8 cellular contexts compared by ENCODE assay signal in genomic region chr22:40036591-40037225, GRCh38. TPM values are rescaled to one million over a fixed set of nuclear protein-coding genes. Genes with fewer than 3 reads are reported as not detected.
A peak's percentile ranks its signal among the peaks of the same experiment; 100 is the strongest.
DNase-seq lines count a peak whose midpoint lies in the region; TF ChIP-seq lines count a peak whose summit lies in the region.

No MANE protein-coding gene starts in this region.

- H3K36me3 Mint-ChIP-seq in Caco-2 (ENCODE audit: insufficient read depth, unreplicated experiment) (peaks cover 7% of the 10 kb centered on the region), neural progenitor cell (no peaks in the 10 kb centered on the region)
- H3K36me3 Mint-ChIP-seq in activated T-helper 1 cell treated with anti-CD3 and anti-CD28 coated beads, Interleukin-12 subunit alpha, Interleukin-12 subunit beta, Interleukin-2, Interleukin-4 antibody, amounts not matched to agents 30 ng/mL and 10 ng/mL and 1 ng/mL, durations not matched to agents 14 hours and 24 hours and 36 hours (ENCODE audit: low read depth), result no peaks in the 10 kb centered on the region

- H3K27me3 ChIP-seq in Caco-2 (replicated peaks; ENCODE audit: control insufficient read depth, insufficient read depth, low read length), result no peaks in the 10 kb centered on the region
- H3K27me3 ChIP-seq in neural progenitor cell, result peaks cover 50% of the 10 kb centered on the region
- no peaks in the 10 kb centered on the region for H3K27me3 ChIP-seq in vagina

- TF ChIP-seq CTCF in Caco-2 (IDR thresholded peaks at IDR 0.05; ENCODE audit: insufficient read depth in 1 of 2, low read depth in 1 of 2, low read length in 1 of 2, severe bottlenecking in 1 of 2, unreplicated experiment in 1 of 2) (peak; percentile 80 to 87), OCI-LY7 (conservative IDR thresholded peaks at IDR 0.05; ENCODE audit: low read length) (peak; percentile 92), fibroblast of the aortic adventitia (IDR thresholded peaks at IDR 0.05; ENCODE audit: insufficient read depth, low read length) (peak; percentile 80), neural progenitor cell (IDR thresholded peaks at IDR 0.05) (peak; percentile 90), vagina (IDR thresholded peaks at IDR 0.05) (peak; percentile 24 to 39 (median 34))

- H4K20me1 ChIP-seq in OCI-LY7 (ENCODE audit: insufficient read depth, low read length), result no peaks in the 10 kb centered on the region
- H4K20me1 ChIP-seq in neural progenitor cell (ENCODE audit: low read depth), result no peaks in the 10 kb centered on the region

- POLR2A ChIA-PET in Caco-2 (lab: Charles Lee) (interaction anchor here (0.6 kb wide), 1 partner anchor 632 kb away, joined by 4 read pairs; no protein-coding TSS in a partner anchor), OCI-LY7 (lab: Charles Lee) (interaction anchor here (0.7 kb wide), 1 partner anchor 90 kb away, joined by 3 read pairs; no protein-coding TSS in a partner anchor)

- H3K4me2 ChIP-seq in OCI-LY7 (ENCODE audit: low read length) (no peak overlapping the region), neural progenitor cell (no peak overlapping the region)

- no peaks in the 10 kb centered on the region for H3K4me1 ChIP-seq in Caco-2
- peaks cover 3% of the 10 kb centered on the region for H3K4me1 ChIP-seq in OCI-LY7 (ENCODE audit: insufficient read depth, low read length, poor library complexity, severe bottlenecking)
- H3K4me1 ChIP-seq in neural progenitor cell, result no peaks in the 10 kb centered on the region
- H3K4me1 ChIP-seq in vagina, result peaks cover 22% of the 10 kb centered on the region

- no peaks in the 10 kb centered on the region for H3K9me3 Mint-ChIP-seq in Caco-2 (ENCODE audit: unreplicated experiment)
- no peaks in the 10 kb centered on the region for H3K9me3 Mint-ChIP-seq in activated T-helper 1 cell treated with anti-CD3 and anti-CD28 coated beads, Interleukin-12 subunit alpha, Interleukin-12 subunit beta, Interleukin-2, Interleukin-4 antibody, amounts not matched to agents 30 ng/mL and 10 ng/mL and 1 ng/mL, durations not matched to agents 14 hours and 24 hours and 36 hours
- H3K9me3 Mint-ChIP-seq in neural progenitor cell, result no peaks in the 10 kb centered on the region

- H3K4me3 Mint-ChIP-seq in Caco-2 (ENCODE audit: unreplicated experiment), result no peak overlapping the region
- no peak overlapping the region for H3K4me3 Mint-ChIP-seq in activated T-helper 1 cell treated with anti-CD3 and anti-CD28 coated beads, Interleukin-12 subunit alpha, Interleukin-12 subunit beta, Interleukin-2, Interleukin-4 antibody, amounts not matched to agents 30 ng/mL and 10 ng/mL and 1 ng/mL, durations not matched to agents 14 hours and 24 hours and 36 hours
- no peak overlapping the region for H3K4me3 Mint-ChIP-seq in neural progenitor cell

- TF ChIP-seq POLR2A in vagina (IDR thresholded peaks at IDR 0.05), result no peak

- CTCF ChIA-PET in Caco-2 (lab: Charles Lee) (interaction anchor here (0.6 to 1.9 kb wide), 11 partner anchors 12 to 508 kb away, joined by 3 to 13 read pairs (median 4); partner anchors contain the start of gene RPS19BP1), OCI-LY7 (lab: Charles Lee; ENCODE audit: unreplicated experiment) (interaction anchor here (0.6 kb wide), 1 partner anchor 94 kb away, joined by 3 read pairs; no protein-coding TSS in a partner anchor)

- no peak overlapping the region for H3K9ac ChIP-seq in neural progenitor cell

- H3K79me2 ChIP-seq in OCI-LY7 (ENCODE audit: insufficient read depth, low read depth, low read length), result no peaks in the 10 kb centered on the region
- no peaks in the 10 kb centered on the region for H3K79me2 ChIP-seq in neural progenitor cell (ENCODE audit: low read depth)

- DNase-seq in Caco-2, result peak; percentile 73 to 74
- peak; percentile 90 for DNase-seq in HuH-7 (ENCODE audit: low spot score)
- peak; percentile 85 for DNase-seq in OCI-LY7 (ENCODE audit: low spot score)
- peak; percentile 23 for DNase-seq in activated T-helper 1 cell treated with anti-CD3 and anti-CD28 coated beads, Interleukin-12 subunit alpha, Interleukin-12 subunit beta, Interleukin-2, Interleukin-4 antibody, amounts not matched to agents 30 ng/mL and 10 ng/mL and 1 ng/mL, durations not matched to agents 14 hours and 24 hours and 36 hours (ENCODE audit: low spot score)
- peak; percentile 73 for DNase-seq in fibroblast of the aortic adventitia (ENCODE audit: low read depth)
- DNase-seq in neural progenitor cell (ENCODE audit: low spot score), result peak; percentile 88
- no peak for DNase-seq in vagina (ENCODE audit: extremely low spot score in 2 of 2)
- DNase-seq in DMS153 (lab: John Stamatoyannopoulos, UW), result no peak

- intact Hi-C loops in Caco-2 (cut with micrococcal nuclease; ENCODE audit: unreplicated experiment), result loop anchor here (2.0 kb wide), 1 partner anchor 502 kb away; no protein-coding TSS in a partner anchor
- intact Hi-C loops in OCI-LY7 (cut with micrococcal nuclease; ENCODE audit: unreplicated experiment), result loop anchor here (1.0 to 5.0 kb wide), 2 partner anchors 502 to 861 kb away; no protein-coding TSS in a partner anchor
- intact Hi-C loops in activated T-helper 1 cell treated with anti-CD3 and anti-CD28 coated beads, Interleukin-12 subunit alpha, Interleukin-12 subunit beta, Interleukin-2, Interleukin-4 antibody, amounts not matched to agents 30 ng/mL and 10 ng/mL and 1 ng/mL, durations not matched to agents 14 hours and 24 hours and 36 hours (cut with micrococcal nuclease), result loop anchor here (1.0 to 10.0 kb wide), 4 partner anchors 414 to 692 kb away; partner anchors contain the start of gene SYNGR1
- intact Hi-C loops in vagina (cut with DNase I), result no loop called here

- H3K9me2 ChIP-seq in OCI-LY7 (ENCODE audit: insufficient read depth, low read length), result no peaks in the 10 kb centered on the region

- H3K27ac ChIP-seq in OCI-LY7 (ENCODE audit: low read depth, low read length, poor library complexity, severe bottlenecking) (no peak overlapping the region), neural progenitor cell (no peak overlapping the region), vagina (no peak overlapping the region)

- H3K4me1 Mint-ChIP-seq in Caco-2 (ENCODE audit: low read depth, unreplicated experiment) (peaks cover 11% of the 10 kb centered on the region), neural progenitor cell (peaks cover 4% of the 10 kb centered on the region)
- no peaks in the 10 kb centered on the region for H3K4me1 Mint-ChIP-seq in activated T-helper 1 cell treated with anti-CD3 and anti-CD28 coated beads, Interleukin-12 subunit alpha, Interleukin-12 subunit beta, Interleukin-2, Interleukin-4 antibody, amounts not matched to agents 30 ng/mL and 10 ng/mL and 1 ng/mL, durations not matched to agents 14 hours and 24 hours and 36 hours (ENCODE audit: low read depth)

- H3K36me3 ChIP-seq in Caco-2 (ENCODE audit: control insufficient read depth, insufficient read depth, low read length), result no peaks in the 10 kb centered on the region
- no peaks in the 10 kb centered on the region for H3K36me3 ChIP-seq in OCI-LY7 (ENCODE audit: insufficient read depth, low read length)
- H3K36me3 ChIP-seq in neural progenitor cell, result no peaks in the 10 kb centered on the region
- no peaks in the 10 kb centered on the region for H3K36me3 ChIP-seq in vagina

- no peaks in the 10 kb centered on the region for H3F3A ChIP-seq in neural progenitor cell (ENCODE audit: low read depth)

- BruUV-seq in Caco-2 (replicated peaks; lab: Mats Ljungman, UMichigan) (no TSS peak), OCI-LY7 (replicated peaks; lab: Mats Ljungman, UMichigan) (no TSS peak)

- H3K9me3 ChIP-seq in Caco-2, result no peaks in the 10 kb centered on the region
- no peaks in the 10 kb centered on the region for H3K9me3 ChIP-seq in OCI-LY7 (ENCODE audit: low read length)
- H3K9me3 ChIP-seq in neural progenitor cell (ENCODE audit: low read depth), result no peaks in the 10 kb centered on the region
- H3K9me3 ChIP-seq in vagina, result no peaks in the 10 kb centered on the region

- H3K27ac Mint-ChIP-seq in Caco-2 (ENCODE audit: unreplicated experiment), result no peak overlapping the region
- no peak overlapping the region for H3K27ac Mint-ChIP-seq in activated T-helper 1 cell treated with anti-CD3 and anti-CD28 coated beads, Interleukin-12 subunit alpha, Interleukin-12 subunit beta, Interleukin-2, Interleukin-4 antibody, amounts not matched to agents 30 ng/mL and 10 ng/mL and 1 ng/mL, durations not matched to agents 14 hours and 24 hours and 36 hours
- no peak overlapping the region for H3K27ac Mint-ChIP-seq in neural progenitor cell

- H3K27me3 Mint-ChIP-seq in Caco-2 (ENCODE audit: insufficient read depth, unreplicated experiment), result peaks cover 5% of the 10 kb centered on the region
- H3K27me3 Mint-ChIP-seq in activated T-helper 1 cell treated with anti-CD3 and anti-CD28 coated beads, Interleukin-12 subunit alpha, Interleukin-12 subunit beta, Interleukin-2, Interleukin-4 antibody, amounts not matched to agents 30 ng/mL and 10 ng/mL and 1 ng/mL, durations not matched to agents 14 hours and 24 hours and 36 hours (ENCODE audit: insufficient read depth), result peaks cover 10% of the 10 kb centered on the region
- peaks cover 8% of the 10 kb centered on the region for H3K27me3 Mint-ChIP-seq in neural progenitor cell (ENCODE audit: insufficient read depth, low read depth)

- no peak overlapping the region for H2AFZ ChIP-seq in OCI-LY7 (ENCODE audit: low read length)
- H2AFZ ChIP-seq in neural progenitor cell (replicated peaks), result no peak overlapping the region

- H3K4me3 ChIP-seq in Caco-2 (ENCODE audit: low read depth, low read length) (no peak overlapping the region), OCI-LY7 (ENCODE audit: low read depth, low read length, poor library complexity, severe bottlenecking) (no peak overlapping the region), fibroblast of the aortic adventitia (ENCODE audit: low read depth, low read length) (no peak overlapping the region), neural progenitor cell (no peak overlapping the region), vagina (no peak overlapping the region)

RNA-seq across cellular contexts. Expression of gene FAM83F, which starts 42.0 kb away (rescaled TPM):
- 17.1 and 20.0 TPM in 2 replicates for total RNA-seq in Caco-2 (2022)
- total RNA-seq in OCI-LY7 (2014; rRNA removed; shearing (Covaris generic)), result not detected in 2 replicates
- total RNA-seq in OCI-LY7 (2022), result not detected in 2 replicates
- 0.05 and 0.39 TPM in 2 replicates for total RNA-seq in activated T-helper 1 cell treated with anti-CD3 and anti-CD28 coated beads, Interleukin-12 subunit alpha, Interleukin-12 subunit beta, Interleukin-2, Interleukin-4 antibody, amounts not matched to agents 30 ng/mL and 10 ng/mL and 1 ng/mL, durations not matched to agents 14 hours and 24 hours and 36 hours
- not detected in 2 replicates for total RNA-seq in fibroblast of the aortic adventitia (ENCODE audit: low replicate concordance)
- total RNA-seq in neural progenitor cell (ENCODE audit: low replicate concordance), result 0.09 and 0.56 TPM in 2 replicates
- 12.8 TPM for total RNA-seq in vagina

Comparison
In these comparisons a context has a peak if more than half of its experiments do, and no peak if none do; other contexts are left out.
1. DNase-seq: peak in Caco-2 (2 of 2), HuH-7 (single experiment), OCI-LY7 (single experiment), activated T-helper 1 cell treated with anti-CD3 and anti-CD28 coated beads, Interleukin-12 subunit alpha, Interleukin-12 subunit beta, Interleukin-2, Interleukin-4 antibody, amounts not matched to agents 30 ng/mL and 10 ng/mL and 1 ng/mL, durations not matched to agents 14 hours and 24 hours and 36 hours (single experiment), fibroblast of the aortic adventitia (single experiment) and neural progenitor cell (single experiment); none in vagina (0 of 2) and DMS153 (single experiment).
2. CTCF ChIP-seq: peak in every context shown above with its lines; median percentile 92 in OCI-LY7; 90 in neural progenitor cell; 84 in Caco-2; 80 in fibroblast of the aortic adventitia; 34 in vagina.